Comparison of ENCODE assay signal across 16 cellular contexts in the genomic region with DNA sequence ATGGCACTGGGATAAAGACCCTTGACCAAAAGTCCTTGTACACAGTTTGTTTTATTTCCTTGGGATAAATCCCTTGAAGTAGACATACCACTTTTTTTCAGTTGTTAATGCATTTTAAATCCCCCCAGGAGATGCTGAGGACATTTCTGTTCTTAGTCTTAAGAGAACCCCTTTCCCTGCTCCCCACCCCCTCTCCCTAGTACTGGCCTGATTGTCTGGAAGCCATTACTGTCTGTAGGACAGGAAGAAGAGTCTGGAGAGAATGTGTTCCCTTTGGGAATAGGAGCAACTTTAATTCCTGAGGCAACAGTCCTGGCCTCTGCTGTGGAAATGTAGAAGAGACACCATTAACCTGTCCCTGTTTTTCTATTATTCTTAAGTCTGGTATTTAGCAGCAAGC.
"Had no signal": no experiment of that assay in that cellular context is flagged by ENCODE, and none has a peak within 500 bp of the region (broad histone marks: within the 10 kb centered on the region; RNA-seq: fewer than 3 reads in every experiment).

No MANE protein-coding gene starts in this region.

- H3K4me3 Mint-ChIP-seq: activated naive CD4-positive, alpha-beta T cell treated with anti-CD3 and anti-CD28 coated beads for 36 hours; activated naive CD8-positive, alpha-beta T cell treated with anti-CD3 and anti-CD28 coated beads, Interleukin-2, amount 50 U/mL, for 24 hours; activated T-helper 17 cell treated with anti-CD3 and anti-CD28 coated beads, Interleukin-2, amount 50 U/mL, for 72 hours; naive B cell; stimulated activated naive CD8-positive, alpha-beta T cell treated with anti-CD3 and anti-CD28 coated beads, Interleukin-15, amount 100 ng/mL, for 72 hours had no signal

- ATAC-seq: activated CD4-positive, CD25-positive, alpha-beta regulatory T cell treated with anti-CD3 and anti-CD28 coated beads, Interleukin-2, amount 50 U/mL, for 24 hours; activated naive CD8-positive, alpha-beta T cell treated with anti-CD3 and anti-CD28 coated beads, Interleukin-2, amount 50 U/mL, for 24 hours; activated T-helper 17 cell treated with anti-CD3 and anti-CD28 coated beads, Interleukin-2, amount 50 U/mL, for 72 hours; gastroesophageal sphincter; stimulated activated naive CD8-positive, alpha-beta T cell treated with anti-CD3 and anti-CD28 coated beads, Interleukin-15, amount 100 ng/mL, for 72 hours had no signal

- H3K27me3 ChIP-seq: gastroesophageal sphincter, right atrium auricular region, spleen had no signal

- H3K4me1 Mint-ChIP-seq: activated T-helper 17 cell treated with anti-CD3 and anti-CD28 coated beads, Interleukin-2, amount 50 U/mL, for 72 hours had no signal

- DNase-seq: activated naive CD4-positive, alpha-beta T cell treated with anti-CD3 and anti-CD28 coated beads for 36 hours; activated naive CD8-positive, alpha-beta T cell treated with anti-CD3 and anti-CD28 coated beads, Interleukin-2, amount 50 U/mL, for 24 hours; aorta; dermis blood vessel endothelial cell; erythroblast; islet precursor cell; naive B cell; nucleus accumbens; spleen; stimulated activated naive CD8-positive, alpha-beta T cell treated with anti-CD3 and anti-CD28 coated beads, Interleukin-15, amount 100 ng/mL, for 72 hours had no signal

- H3K9me3 ChIP-seq: gastroesophageal sphincter, right atrium auricular region, spleen had no signal

- H3K27me3 Mint-ChIP-seq: activated naive CD8-positive, alpha-beta T cell treated with anti-CD3 and anti-CD28 coated beads, Interleukin-2, amount 50 U/mL, for 24 hours; activated T-helper 17 cell treated with anti-CD3 and anti-CD28 coated beads, Interleukin-2, amount 50 U/mL, for 72 hours; naive B cell; progenitor cell of endocrine pancreas; stimulated activated naive CD8-positive, alpha-beta T cell treated with anti-CD3 and anti-CD28 coated beads, Interleukin-15, amount 100 ng/mL, for 72 hours had no signal

- H3K36me3 Mint-ChIP-seq: naive B cell had no signal

- H3K9me3 Mint-ChIP-seq: activated naive CD4-positive, alpha-beta T cell treated with anti-CD3 and anti-CD28 coated beads for 36 hours; activated naive CD8-positive, alpha-beta T cell treated with anti-CD3 and anti-CD28 coated beads, Interleukin-2, amount 50 U/mL, for 24 hours; activated T-helper 17 cell treated with anti-CD3 and anti-CD28 coated beads, Interleukin-2, amount 50 U/mL, for 72 hours; naive B cell; stimulated activated naive CD8-positive, alpha-beta T cell treated with anti-CD3 and anti-CD28 coated beads, Interleukin-15, amount 100 ng/mL, for 72 hours had no signal

- H3K4me3 ChIP-seq: gastroesophageal sphincter, lung, right atrium auricular region, spleen had no signal

- H3K27ac ChIP-seq: gastroesophageal sphincter, right atrium auricular region, spleen had no signal

- H3K36me3 ChIP-seq: gastroesophageal sphincter, right atrium auricular region, spleen had no signal

- H3K27ac Mint-ChIP-seq: activated naive CD4-positive, alpha-beta T cell treated with anti-CD3 and anti-CD28 coated beads for 36 hours; activated naive CD8-positive, alpha-beta T cell treated with anti-CD3 and anti-CD28 coated beads, Interleukin-2, amount 50 U/mL, for 24 hours; activated T-helper 17 cell treated with anti-CD3 and anti-CD28 coated beads, Interleukin-2, amount 50 U/mL, for 72 hours; progenitor cell of endocrine pancreas; stimulated activated naive CD8-positive, alpha-beta T cell treated with anti-CD3 and anti-CD28 coated beads, Interleukin-15, amount 100 ng/mL, for 72 hours had no signal
